Comparison of ENCODE assay signal across 11 cellular contexts in the genomic region with DNA sequence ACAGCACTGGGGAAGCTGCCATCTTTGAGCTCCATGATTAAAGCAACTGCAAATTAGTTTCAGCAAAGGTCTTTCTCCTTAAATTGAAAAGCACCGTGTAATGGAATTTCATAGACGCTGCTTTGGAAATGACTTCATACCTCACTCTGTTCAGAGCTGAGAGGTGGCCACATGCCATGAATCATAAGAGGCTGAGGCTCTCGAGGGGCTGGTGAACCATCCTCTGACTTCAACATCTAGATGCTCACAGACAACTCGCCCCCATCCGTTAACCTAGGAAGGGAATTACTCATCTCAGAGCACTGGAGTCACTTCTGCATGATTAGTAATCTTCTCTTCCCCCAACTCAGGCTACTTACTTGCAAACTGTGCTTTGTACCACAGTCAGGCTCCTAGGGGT.
DNase-seq lines count a peak whose midpoint lies in the region; ATAC-seq, FAIRE-seq and TF ChIP-seq lines count a peak whose summit lies in the region.
"Had no signal": no experiment of that assay in that cellular context is flagged by ENCODE, and none has a peak within 500 bp of the region (broad histone marks: within the 10 kb centered on the region; RNA-seq: fewer than 3 reads in every experiment).

No MANE protein-coding gene starts in this region.

- no peaks in the 10 kb centered on the region for H3K27me3 ChIP-seq in SJCRH30

- H3K4me3 Mint-ChIP-seq in progenitor cell of endocrine pancreas (ENCODE audit: low read depth): no peak overlapping the region
- H3K4me3 Mint-ChIP-seq: immature natural killer cell had no signal

- H3K4me3 ChIP-seq in SJCRH30: no peak overlapping the region
- H3K4me3 ChIP-seq in fibroblast of villous mesenchyme (ENCODE audit: low read depth, low read length): no peak overlapping the region

- TF ChIP-seq CTCF in fibroblast of villous mesenchyme (IDR thresholded peaks at IDR 0.05; ENCODE audit: insufficient read depth, low read depth, low read length) (no peak), progenitor cell of endocrine pancreas (IDR thresholded peaks at IDR 0.05; ENCODE audit: unreplicated experiment) (no peak)

- H3K27me3 Mint-ChIP-seq in progenitor cell of endocrine pancreas: peaks cover 30% of the 10 kb centered on the region

- no peaks in the 10 kb centered on the region for H3K9me3 Mint-ChIP-seq in progenitor cell of endocrine pancreas (ENCODE audit: low read depth)

- no peak overlapping the region for H3K27ac Mint-ChIP-seq in progenitor cell of endocrine pancreas
- H3K27ac Mint-ChIP-seq: immature natural killer cell had no signal

- no peaks in the 10 kb centered on the region for H3K36me3 ChIP-seq in SJCRH30

- H3K27ac ChIP-seq in SJCRH30: no peak overlapping the region

- H3K9me3 ChIP-seq in SJCRH30 (replicated peaks): no peaks in the 10 kb centered on the region

- peaks cover 5% of the 10 kb centered on the region for H3K4me1 Mint-ChIP-seq in progenitor cell of endocrine pancreas (ENCODE audit: low read depth)
- H3K4me1 Mint-ChIP-seq: immature natural killer cell had no signal

- DNase-seq in stimulated activated CD4-positive, alpha-beta T cell treated with anti-CD3 and anti-CD28 coated beads, Interleukin-15, amount 100 ng/mL, for 48 hours (ENCODE audit: low read depth in 2 of 2): peak; percentile 27 to 61
- DNase-seq in stimulated activated CD4-positive, alpha-beta T cell treated with anti-CD3 and anti-CD28 coated beads, Interleukin-4, amount 100 ng/mL, for 4 hours: no peak
- DNase-seq in SJCRH30 (peak; percentile 15 to 22), fibroblast of villous mesenchyme (ENCODE audit: low read depth) (peak; percentile 7), urothelium cell line (ENCODE audit: low spot score) (peak; percentile 80), progenitor cell of endocrine pancreas (ENCODE audit: low spot score, unreplicated experiment) (no peak)
- DNase-seq: COR-L47, immature natural killer cell, SIG-M5 had no signal

- no peak for FAIRE-seq in urothelium cell line (lab: Jason Lieb, UNC)

- no peak for ATAC-seq in HG02763 (IDR thresholded peaks at IDR 0.05; ENCODE audit: unreplicated experiment)
- no peak for ATAC-seq in HG03196 (IDR thresholded peaks at IDR 0.05; ENCODE audit: unreplicated experiment)

- H3K36me3 Mint-ChIP-seq in progenitor cell of endocrine pancreas (ENCODE audit: insufficient read depth): no peaks in the 10 kb centered on the region
- H3K36me3 Mint-ChIP-seq: immature natural killer cell had no signal

- peaks cover 3% of the 10 kb centered on the region; the same call in 1 of the 2 replicates for H3K4me1 ChIP-seq in SJCRH30

Comparison
In these comparisons a context has a peak if more than half of its experiments do, and no peak if none do; other contexts are left out.
1. DNase-seq: peak in stimulated activated CD4-positive, alpha-beta T cell treated with anti-CD3 and anti-CD28 coated beads, Interleukin-15, amount 100 ng/mL, for 48 hours (2 of 2), SJCRH30 (2 of 2), fibroblast of villous mesenchyme (single experiment) and urothelium cell line (single experiment); none in stimulated activated CD4-positive, alpha-beta T cell treated with anti-CD3 and anti-CD28 coated beads, Interleukin-4, amount 100 ng/mL, for 4 hours (0 of 2) and progenitor cell of endocrine pancreas (single experiment).